ENCODE assay signal across 2 cellular contexts in genomic region chr1:15272782-15273127, GRCh38.
TF ChIP-seq lines count a peak whose summit lies in the region.

No MANE protein-coding gene starts in this region.

TF ChIP-seq in HEK293, 187 proteins besides CTCF, POLR2A, EP300 and RAD21:
- TF ChIP-seq ZNF155 (tag by site-specific recombination; IDR thresholded peaks at IDR 0.05) = no peak
- TF ChIP-seq ZNF571 (tag by site-specific recombination; IDR thresholded peaks at IDR 0.05) = no peak
- no peak for TF ChIP-seq YY1 (tag by site-specific recombination; IDR thresholded peaks at IDR 0.05)
- no peak for TF ChIP-seq SP7 (tag by site-specific recombination; IDR thresholded peaks at IDR 0.05)
- peak; percentile 0 for TF ChIP-seq SETDB1 (IDR thresholded peaks at IDR 0.05; ENCODE audit: insufficient read length, low read length)

TF ChIP-seq in H1, 55 proteins besides CTCF, POLR2A, EP300 and RAD21:
- no peak for TF ChIP-seq CTBP2 (IDR thresholded peaks at IDR 0.05; ENCODE audit: borderline replicate concordance, insufficient read depth, insufficient read length, low read length)
- 0 out of 2 replicates have a peak, but pooled peaks have one; percentile 3 for TF ChIP-seq TBP (IDR thresholded peaks at IDR 0.05; ENCODE audit: low read depth, low read length)
- no peak for TF ChIP-seq MAFK (IDR thresholded peaks at IDR 0.05; ENCODE audit: low read depth, low read length)
- TF ChIP-seq TAF7 (optimal IDR thresholded peaks at IDR 0.05; ENCODE audit: borderline replicate concordance, low read depth, low read length) = no peak
- no peak for TF ChIP-seq CHD2 (IDR thresholded peaks at IDR 0.05; ENCODE audit: low read length)
- no peak for TF ChIP-seq SP4 (IDR thresholded peaks at IDR 0.05; ENCODE audit: low read length)
- no peak for TF ChIP-seq CBX5 (IDR thresholded peaks at IDR 0.05; ENCODE audit: low read depth, low read length)
TF ChIP-seq in H1: peak in this region for 1.
